ENCODE assay signal across 2 cellular contexts in genomic region chr6:52403627-52404026, GRCh38.
TF ChIP-seq lines count a peak whose summit lies in the region.

No MANE protein-coding gene starts in this region.

TF ChIP-seq in SK-N-SH treated with all-trans-retinoic acid at 6 μM for 48 hours, 23 proteins besides CTCF, POLR2A, EP300 and RAD21 (continued from another document):
- TF ChIP-seq POU6F1 (CRISPR knock-in tag; IDR thresholded peaks at IDR 0.05; ENCODE audit: borderline replicate concordance, low read depth) (no peak), PATZ1 (CRISPR knock-in tag; IDR thresholded peaks at IDR 0.05; ENCODE audit: borderline replicate concordance) (no peak), TSHZ2 (CRISPR knock-in tag; IDR thresholded peaks at IDR 0.05) (peak; percentile 75; the same call in 1 of the 2 replicates), CSRNP3 (CRISPR knock-in tag; IDR thresholded peaks at IDR 0.05) (0 out of 2 replicates have a peak, but pooled peaks have one; percentile 23), ISL1 (CRISPR knock-in tag; IDR thresholded peaks at IDR 0.05) (0 out of 2 replicates have a peak, but pooled peaks have one; percentile 18)

TF ChIP-seq in GM23338, 12 proteins besides CTCF, POLR2A, EP300 and RAD21 (continued from another document):
- TF ChIP-seq REST (IDR thresholded peaks at IDR 0.05; ENCODE audit: unreplicated experiment) = no peak
- no peak for TF ChIP-seq ETS1 (IDR thresholded peaks at IDR 0.05)
- no peak for TF ChIP-seq ZNF114 (CRISPR knock-in tag; IDR thresholded peaks at IDR 0.05)
- no peak for TF ChIP-seq POLR2AphosphoS5 (IDR thresholded peaks at IDR 0.05; ENCODE audit: low read depth)
